In genomic region chr11:68946416-68947090, GRCh38 we compare ENCODE assay signal across 9 cellular contexts. TPM values are rescaled to one million over a fixed set of nuclear protein-coding genes. Genes with fewer than 3 reads are reported as not detected.
DNase-seq lines count a peak whose midpoint lies in the region; ATAC-seq and TF ChIP-seq lines count a peak whose summit lies in the region.
"Had no signal": no experiment of that assay in that cellular context is flagged by ENCODE, and none has a peak within 500 bp of the region (broad histone marks: within the 10 kb centered on the region; RNA-seq: fewer than 3 reads in every experiment).

No MANE protein-coding gene starts in this region.

- no peak overlapping the region for H3K4me3 ChIP-seq in adipocyte (ENCODE audit: low read length)
- H3K4me3 ChIP-seq in foreskin fibroblast (ENCODE audit: low read depth in 1 of 2, low read length in 2 of 2): no peak overlapping the region
- peak overlapping the region; percentile 33 for H3K4me3 ChIP-seq in rectal smooth muscle tissue (ENCODE audit: low read length)

- peak overlapping the region; percentile 99 for H3K27ac ChIP-seq in rectal smooth muscle tissue (ENCODE audit: low read depth, low read length)

- H3K36me3 ChIP-seq in adipocyte (ENCODE audit: control insufficient read depth, insufficient read depth, low read length, severe bottlenecking) (no peaks in the 10 kb centered on the region), rectal smooth muscle tissue (ENCODE audit: control insufficient read depth, insufficient read depth, low read length) (no peaks in the 10 kb centered on the region)

- H3K27me3 ChIP-seq in adipocyte (replicated peaks; ENCODE audit: control insufficient read depth, insufficient read depth, low read length): no peaks in the 10 kb centered on the region
- H3K27me3 ChIP-seq in rectal smooth muscle tissue (ENCODE audit: control insufficient read depth, insufficient read depth, low read length): no peaks in the 10 kb centered on the region

- no peaks in the 10 kb centered on the region for H3K9me3 ChIP-seq in adipocyte (ENCODE audit: control insufficient read depth, low read length)

- no peak for ATAC-seq in HG02970 (IDR thresholded peaks at IDR 0.05; ENCODE audit: low FRiP score, unreplicated experiment)

- H3K4me1 ChIP-seq in adipocyte (ENCODE audit: control insufficient read depth, insufficient read depth, low read length) (peaks cover 18% of the 10 kb centered on the region), rectal smooth muscle tissue (ENCODE audit: control insufficient read depth, insufficient read depth, low read length) (peaks cover 54% of the 10 kb centered on the region)

- H3K9ac ChIP-seq in adipocyte (ENCODE audit: low read length) (no peak overlapping the region), rectal smooth muscle tissue (ENCODE audit: low read length) (no peak overlapping the region)

- TF ChIP-seq CTCF in foreskin fibroblast (IDR thresholded peaks at IDR 0.05; ENCODE audit: low read depth, low read length): no peak

- DNase-seq in Daoy (ENCODE audit: low read depth) (peak; percentile 69), adipocyte (ENCODE audit: low read depth) (peak; percentile 69), foreskin fibroblast (peak; percentile 58 to 82), GDM1 (lab: John Stamatoyannopoulos, UW) (no peak), T1000 (lab: John Stamatoyannopoulos, UW) (no peak), LoVo (ENCODE audit: low spot score) (no peak)
- DNase-seq: NCI-H2227 treated with DMSO at 0.1 percent for 48 hours had no signal

RNA-seq across cellular contexts. Expression of gene MRGPRD, which starts 34.2 kb away (rescaled TPM):
- not detected in 2 replicates for total RNA-seq in Daoy (2014; rRNA removed; shearing (Covaris generic))

RNA-seq across cellular contexts. Expression of gene IGHMBP2, which starts 42.9 kb away (rescaled TPM):
- 7.6 and 10.3 TPM in 2 replicates for total RNA-seq in Daoy (2014; rRNA removed; shearing (Covaris generic))

RNA-seq across cellular contexts. Expression of gene MRPL21, which starts 42.9 kb away (rescaled TPM):
- total RNA-seq in Daoy (2014; rRNA removed; shearing (Covaris generic)): 111 and 163 TPM in 2 replicates

Comparison
In these comparisons a context has a peak if more than half of its experiments do, and no peak if none do; other contexts are left out.
1. DNase-seq: peak in Daoy (single experiment), adipocyte (single experiment) and foreskin fibroblast (2 of 2); none in GDM1 (single experiment), T1000 (single experiment) and LoVo (single experiment).